Comparison of ENCODE assay signal across 16 cellular contexts in the genomic region with DNA sequence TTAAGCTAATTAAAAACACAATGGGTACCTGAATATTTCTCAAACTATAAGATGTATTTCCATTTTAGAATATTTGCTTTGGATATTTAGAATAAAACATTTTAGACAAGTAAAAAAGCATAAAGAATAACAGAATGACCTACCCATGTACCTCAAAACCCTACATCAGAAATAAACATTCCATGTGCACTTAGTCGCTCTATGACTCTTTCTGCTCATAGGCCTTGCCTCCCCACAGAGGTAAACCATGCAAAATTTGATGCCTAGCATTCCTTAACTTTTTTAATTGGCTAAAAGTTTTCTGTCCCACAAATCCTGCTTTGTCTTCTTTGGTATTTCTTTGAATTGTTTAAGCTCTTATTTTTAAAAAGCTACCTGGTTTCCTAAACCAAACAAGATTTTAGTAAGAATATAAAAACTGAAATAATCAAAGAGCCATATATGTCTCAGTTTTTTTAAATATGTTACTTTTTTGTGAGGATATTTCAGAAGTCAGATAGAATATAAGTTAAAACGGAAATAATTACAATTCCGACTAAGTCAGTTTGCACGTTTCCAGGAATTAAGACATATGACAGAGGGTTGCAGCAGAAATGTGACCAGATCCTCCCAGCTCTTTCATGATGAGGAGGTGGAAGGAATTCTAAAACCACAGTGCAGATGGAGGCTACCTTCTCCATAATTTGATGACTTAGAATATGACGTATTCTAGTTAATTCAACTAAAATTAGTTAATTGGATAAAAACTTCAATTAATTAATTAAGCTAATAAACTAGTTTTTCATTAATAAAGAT.
DNase-seq lines count a peak whose midpoint lies in the region; ATAC-seq and TF ChIP-seq lines count a peak whose summit lies in the region.
"Had no signal": no experiment of that assay in that cellular context is flagged by ENCODE, and none has a peak within 500 bp of the region (broad histone marks: within the 10 kb centered on the region; RNA-seq: fewer than 3 reads in every experiment).

No MANE protein-coding gene starts in this region.

- POLR2A ChIA-PET in MCF 10A (lab: Yijun Ruan, JAX) (interaction anchor here (1.0 to 2.1 kb wide), 3 partner anchors 10 to 31 kb away, joined by 3 to 12 read pairs (median 5); no protein-coding TSS in a partner anchor), GM10248 (lab: Yijun Ruan, JAX) (no interaction called here)

- CTCF ChIA-PET in MCF 10A (lab: Yijun Ruan, JAX) (interaction anchor here (0.6 to 6.1 kb wide), 3 partner anchors 10 to 282 kb away, joined by 3 to 34 read pairs (median 4); no protein-coding TSS in a partner anchor), GM10248 (lab: Yijun Ruan, JAX) (interaction anchor here (1.1 to 2.5 kb wide), 2 partner anchors 10 to 14 kb away, joined by 3 to 14 read pairs; no protein-coding TSS in a partner anchor)

- H3K9me3 Mint-ChIP-seq in MCF 10A (ENCODE audit: unreplicated experiment), result no peaks in the 10 kb centered on the region
- H3K9me3 Mint-ChIP-seq: activated naive CD4-positive, alpha-beta T cell treated with anti-CD3 and anti-CD28 coated beads, Interleukin-2, amount 50 U/mL, for 72 hours had no signal

- ATAC-seq in GM21786 (IDR thresholded peaks at IDR 0.05; ENCODE audit: unreplicated experiment), result no peak

- no peaks in the 10 kb centered on the region for H3K27me3 Mint-ChIP-seq in MCF 10A (ENCODE audit: insufficient read depth, unreplicated experiment)

- no peak for DNase-seq in MCF 10A (ENCODE audit: unreplicated experiment)
- DNase-seq in breast epithelium (ENCODE audit: low spot score in 2 of 2), result no peak
- peak; percentile 20 for DNase-seq in amniotic stem cell (lab: John Stamatoyannopoulos, UW)
- DNase-seq in glomerular visceral epithelial cell (ENCODE audit: extremely low spot score), result peak; percentile 27
- DNase-seq in GOT3 (lab: John Stamatoyannopoulos, UW), result no peak
- no peak for DNase-seq in GM10248 (ENCODE audit: extremely low spot score)
- no peak for DNase-seq in NCI-H1092 treated with DMSO at 0.1 percent for 48 hours (lab: John Stamatoyannopoulos, UW)
- DNase-seq: CD4-positive, alpha-beta memory T cell; cerebellar nuclear complex; left lung; NCI-H2029 treated with DMSO at 0.1 percent for 48 hours; NCI-H748 treated with DMSO at 0.1 percent for 48 hours had no signal

- no peaks in the 10 kb centered on the region for H3K4me1 ChIP-seq in breast epithelium
- H3K4me1 ChIP-seq: left lung had no signal

- no peaks in the 10 kb centered on the region for H3K27me3 ChIP-seq in breast epithelium
- H3K27me3 ChIP-seq: hepatocyte, left lung had no signal

- H3K27ac ChIP-seq in breast epithelium, result no peak overlapping the region
- H3K27ac ChIP-seq: 22Rv1, hepatocyte, left lung had no signal

- H3K27ac Mint-ChIP-seq in MCF 10A (ENCODE audit: low read depth, unreplicated experiment), result peak overlapping the region; percentile 31
- H3K27ac Mint-ChIP-seq: activated naive CD4-positive, alpha-beta T cell treated with anti-CD3 and anti-CD28 coated beads, Interleukin-2, amount 50 U/mL, for 72 hours; CD4-positive, alpha-beta memory T cell had no signal

- TF ChIP-seq CTCF in MCF 10A (IDR thresholded peaks at IDR 0.05; ENCODE audit: unreplicated experiment) (no peak), breast epithelium (IDR thresholded peaks at IDR 0.05) (no peak), GM10248 (IDR thresholded peaks at IDR 0.05; ENCODE audit: control extremely low read depth, extremely low read depth, low read depth, missing control alignments) (no peak)

- no peak overlapping the region for H3K4me3 ChIP-seq in breast epithelium
- H3K4me3 ChIP-seq: hepatocyte, left lung had no signal

- no peaks in the 10 kb centered on the region for H3K36me3 ChIP-seq in breast epithelium
- H3K36me3 ChIP-seq: left lung had no signal

- H3K4me1 Mint-ChIP-seq in MCF 10A (ENCODE audit: insufficient read depth, unreplicated experiment), result peaks cover 35% of the 10 kb centered on the region
- H3K4me1 Mint-ChIP-seq: CD4-positive, alpha-beta memory T cell had no signal

- H3K4me3 Mint-ChIP-seq in MCF 10A (ENCODE audit: unreplicated experiment), result no peak overlapping the region
- H3K4me3 Mint-ChIP-seq: CD4-positive, alpha-beta memory T cell had no signal

- TF ChIP-seq POLR2A in breast epithelium (IDR thresholded peaks at IDR 0.05), result no peak

- no peaks in the 10 kb centered on the region for H3K9me3 ChIP-seq in breast epithelium
- H3K9me3 ChIP-seq: left lung had no signal

- intact Hi-C loops in MCF 10A (cut with micrococcal nuclease) (no loop called here), breast epithelium (cut with DNase I; ENCODE audit: low total_unique reads) (no loop called here)

- no TSS peak for BruUV-seq in MCF 10A (replicated peaks; lab: Mats Ljungman, UMichigan)

- no peaks in the 10 kb centered on the region for H3K36me3 Mint-ChIP-seq in MCF 10A (ENCODE audit: insufficient read depth, unreplicated experiment)
- H3K36me3 Mint-ChIP-seq: activated naive CD4-positive, alpha-beta T cell treated with anti-CD3 and anti-CD28 coated beads, Interleukin-2, amount 50 U/mL, for 72 hours; CD4-positive, alpha-beta memory T cell had no signal

Comparison
In these comparisons a context has a peak if more than half of its experiments do, and no peak if none do; other contexts are left out.
1. DNase-seq: peak in amniotic stem cell (single experiment) and glomerular visceral epithelial cell (single experiment); none in MCF 10A (single experiment), breast epithelium (0 of 2), GOT3 (single experiment), GM10248 (single experiment) and NCI-H1092 treated with DMSO at 0.1 percent for 48 hours (single experiment).